ENCODE assay signal across 18 cellular contexts in the genomic region with DNA sequence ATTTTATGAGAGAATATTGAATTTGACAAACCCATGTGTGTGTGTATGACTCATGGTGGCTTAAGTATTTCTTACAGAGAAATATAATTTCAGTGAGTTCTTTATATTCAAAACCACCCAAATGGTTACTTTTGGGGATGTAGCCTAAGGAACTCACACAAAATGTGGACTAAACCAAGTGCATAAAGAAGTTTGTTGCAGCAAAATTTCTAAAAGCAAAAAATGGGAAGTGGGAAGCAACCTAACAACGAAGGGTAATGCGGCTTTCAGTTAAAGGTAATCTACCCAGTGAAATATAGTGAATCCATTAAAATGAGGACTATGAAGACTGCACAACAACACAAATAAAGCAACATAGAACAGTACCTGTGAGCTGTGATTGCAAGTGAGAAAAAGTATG.
DNase-seq lines count a peak whose midpoint lies in the region; ATAC-seq and TF ChIP-seq lines count a peak whose summit lies in the region.
"Had no signal": no experiment of that assay in that cellular context is flagged by ENCODE, and none has a peak within 500 bp of the region (broad histone marks: within the 10 kb centered on the region; RNA-seq: fewer than 3 reads in every experiment).

No MANE protein-coding gene starts in this region.

- TF ChIP-seq CTCF in upper lobe of right lung (IDR thresholded peaks at IDR 0.05) = no peak

- H3K4me1 ChIP-seq in upper lobe of right lung = no peaks in the 10 kb centered on the region

- no peaks in the 10 kb centered on the region for H3K36me3 ChIP-seq in upper lobe of right lung
- H3K36me3 ChIP-seq: BLaER1 treated with 17β-estradiol and CSF1 and Interleukin-3, amounts not matched to agents 10 nM and 100 nM had no signal

- peak overlapping the region; percentile 25 for H3K27ac ChIP-seq in upper lobe of right lung
- H3K27ac ChIP-seq: 22Rv1 had no signal

- no peaks in the 10 kb centered on the region for H3K9me3 ChIP-seq in upper lobe of right lung
- H3K9me3 ChIP-seq: BLaER1 treated with 17β-estradiol and CSF1 and Interleukin-3, amounts not matched to agents 10 nM and 100 nM had no signal

- DNase-seq in SKM-1 treated with dmso at 0.1 percent for 144 hours (lab: John Stamatoyannopoulos, UW; ENCODE audit: unreplicated experiment) (peak; percentile 38), SKM-1 (lab: John Stamatoyannopoulos, UW; ENCODE audit: unreplicated experiment) (no peak), NOMO-1 treated with DMSO at 0.1 percent for 48 hours (lab: John Stamatoyannopoulos, UW; ENCODE audit: unreplicated experiment) (peak; percentile 70), SIG-M5 treated with dmso at 0.1 percent for 504 hours (lab: John Stamatoyannopoulos, UW; ENCODE audit: unreplicated experiment) (peak; percentile 59), upper lobe of right lung (no peak), NCI-H1436 (lab: John Stamatoyannopoulos, UW) (no peak)
- DNase-seq: Calu3; CD8-positive, alpha-beta memory T cell; DMS153; NCI-H1417; NCI-H187; NCI-H446; NCI-H526; T-helper 2 cell had no signal

- intact Hi-C loops in upper lobe of right lung (cut with DNase I) = no loop called here

- H3K27me3 ChIP-seq in upper lobe of right lung = no peaks in the 10 kb centered on the region
- H3K27me3 ChIP-seq: BLaER1 treated with 17β-estradiol and CSF1 and Interleukin-3, amounts not matched to agents 10 nM and 100 nM had no signal

- no peak overlapping the region for H3K4me3 ChIP-seq in upper lobe of right lung
- H3K4me3 ChIP-seq: BLaER1 treated with 17β-estradiol and CSF1 and Interleukin-3, amounts not matched to agents 10 nM and 100 nM had no signal

- ATAC-seq in upper lobe of right lung (peak; percentile 25), GM18870 (IDR thresholded peaks at IDR 0.05; ENCODE audit: unreplicated experiment) (no peak), GM21423 (IDR thresholded peaks at IDR 0.05; ENCODE audit: unreplicated experiment) (no peak)

Comparison
In these comparisons a context has a peak if more than half of its experiments do, and no peak if none do; other contexts are left out.
1. DNase-seq: peak in SKM-1 treated with dmso at 0.1 percent for 144 hours (single experiment), NOMO-1 treated with DMSO at 0.1 percent for 48 hours (single experiment) and SIG-M5 treated with dmso at 0.1 percent for 504 hours (single experiment); none in SKM-1 (single experiment), upper lobe of right lung (single experiment) and NCI-H1436 (single experiment).